Comparison of ENCODE assay signal across 1 cellular context in the genomic region with DNA sequence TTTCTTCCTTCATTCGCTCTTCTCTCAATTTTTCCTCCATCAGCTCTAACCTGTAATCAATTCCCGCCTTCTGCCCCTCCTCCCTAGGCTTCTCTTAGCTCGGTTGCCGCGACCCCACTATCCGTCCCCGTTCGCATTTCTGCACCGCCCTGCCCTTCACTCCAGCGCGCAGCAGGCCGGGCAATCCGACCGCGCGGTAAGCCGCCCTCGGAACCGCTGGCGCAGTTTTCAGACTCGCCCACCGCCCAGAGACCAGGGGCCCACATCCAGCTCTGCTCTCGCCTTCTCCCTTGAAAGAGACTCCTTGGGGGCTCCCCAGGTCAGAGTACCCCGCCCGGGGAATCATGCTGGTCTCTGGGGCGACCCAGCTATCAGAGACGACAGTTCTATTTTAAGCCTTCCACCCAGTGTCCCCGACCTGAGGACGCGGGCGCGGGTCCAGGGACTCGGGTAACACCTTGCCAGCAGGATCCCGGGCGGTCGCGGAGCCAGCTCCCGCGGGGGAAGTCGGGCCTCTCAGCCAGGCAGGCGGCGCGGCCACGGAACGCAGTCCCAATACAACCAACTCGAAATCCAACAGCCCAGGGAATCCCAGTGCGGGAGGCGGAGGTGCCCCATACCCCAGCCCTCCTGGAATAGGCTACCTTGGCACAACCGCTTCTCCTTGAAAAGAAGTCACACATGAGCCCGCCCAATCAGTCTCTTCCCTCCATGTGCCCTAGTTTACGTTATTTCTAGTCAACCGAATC.
TF ChIP-seq lines count a peak whose summit lies in the region.

No MANE protein-coding gene starts in this region.

TF ChIP-seq in GM23338, 12 proteins besides CTCF, POLR2A, EP300 and RAD21 (continued from another document):
- TF ChIP-seq ZNF462 (CRISPR knock-in tag; IDR thresholded peaks at IDR 0.05) (no peak), EZH2phosphoT487 (IDR thresholded peaks at IDR 0.05; ENCODE audit: unreplicated experiment) (no peak)
